ENCODE assay signal across 8 cellular contexts in genomic region chr10:55629792-55630490, GRCh38.
A peak's percentile ranks its signal among the peaks of the same experiment; 100 is the strongest.
DNase-seq lines count a peak whose midpoint lies in the region; ATAC-seq and TF ChIP-seq lines count a peak whose summit lies in the region.

No MANE protein-coding gene starts in this region.

- H3K4me3 Mint-ChIP-seq in brain: peak overlapping the region in 1 of 5 experiments; percentile 90

- no peak overlapping the region for H3K4me3 ChIP-seq in AG10803 (ENCODE audit: low read length)

- DNase-seq in AG10803 (ENCODE audit: low read depth) (peak; percentile 21), left lobe of liver (ENCODE audit: low spot score) (no peak), occipital lobe (lab: John Stamatoyannopoulos, UW) (no peak), NCI-H2029 treated with DMSO at 0.1 percent for 48 hours (lab: John Stamatoyannopoulos, UW) (no peak), SW480 (ENCODE audit: low spot score) (no peak)
- no peak for DNase-seq in stimulated activated CD4-positive, alpha-beta T cell treated with anti-CD3 and anti-CD28 coated beads, Interleukin-4, amount 100 ng/mL, for 24 hours

- H3K27me3 Mint-ChIP-seq in brain: peaks cover 37% of the 10 kb centered on the region

- peak; percentile 46 for ATAC-seq in HG02870 (IDR thresholded peaks at IDR 0.05; ENCODE audit: unreplicated experiment)
- peak; percentile 66 for ATAC-seq in left lobe of liver

- peak overlapping the region in 3 of 5 experiments; percentile 26 to 69 (median 57) for H3K27ac Mint-ChIP-seq in brain

- H3K9me3 Mint-ChIP-seq in brain: no peaks in the 10 kb centered on the region

- TF ChIP-seq CTCF in AG10803 (conservative IDR thresholded peaks at IDR 0.05; ENCODE audit: low read length) (peak; percentile 51), brain (conservative IDR thresholded peaks at IDR 0.05) (peak; percentile 61 to 86)

- no peaks in the 10 kb centered on the region for H3K36me3 Mint-ChIP-seq in brain

- peaks cover 19% of the 10 kb centered on the region for H3K4me1 Mint-ChIP-seq in brain
